15 cellular contexts compared by ENCODE assay signal in the genomic region with DNA sequence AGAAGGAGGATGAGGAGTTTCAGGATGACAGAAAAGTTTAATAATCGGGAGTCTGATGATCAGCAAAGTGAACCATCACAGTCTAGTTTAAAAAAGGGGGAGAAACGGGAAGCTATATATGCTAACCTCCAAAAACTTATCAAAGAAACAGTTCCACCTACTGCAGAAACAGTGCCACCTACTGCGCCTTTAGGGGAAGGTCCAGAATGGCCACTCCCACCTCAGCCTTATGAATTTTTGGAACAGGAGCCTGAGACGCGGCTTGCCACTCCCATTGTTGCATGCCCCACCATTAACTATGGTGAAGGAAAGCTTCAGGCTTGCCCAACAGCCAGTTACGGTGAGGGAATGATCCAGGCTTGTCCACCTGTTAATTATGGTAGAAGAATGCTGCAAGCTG.
DNase-seq lines count a peak whose midpoint lies in the region; ATAC-seq and TF ChIP-seq lines count a peak whose summit lies in the region.
"Had no signal": no experiment of that assay in that cellular context is flagged by ENCODE, and none has a peak within 500 bp of the region (broad histone marks: within the 10 kb centered on the region; RNA-seq: fewer than 3 reads in every experiment).

No MANE protein-coding gene starts in this region.

- intact Hi-C loops in sigmoid colon (cut with DNase I) (no loop called here), left lung (cut with DNase I) (no loop called here)

- WGBS in sigmoid colon, 2 donors = 53 to 87% methylated on average over 6 of the region's 6 CpGs

- no peak for TF ChIP-seq EP300 in sigmoid colon (IDR thresholded peaks at IDR 0.05)

- H3K36me3 ChIP-seq in sigmoid colon (no peaks in the 10 kb centered on the region), left lung (no peaks in the 10 kb centered on the region)
- H3K36me3 ChIP-seq: lower lobe of right lung, neutrophil had no signal

- H3K4me3 ChIP-seq in astrocyte of the spinal cord (ENCODE audit: low read depth, low read length) (no peak overlapping the region), sigmoid colon (no peak overlapping the region), left lung (no peak overlapping the region)
- H3K4me3 ChIP-seq: lower lobe of right lung had no signal

- DNase-seq in ACHN (peak; percentile 10), M059J (ENCODE audit: low read depth) (peak; percentile 21), astrocyte of the spinal cord (ENCODE audit: low read depth, low spot score) (no peak), ureter (ENCODE audit: low spot score) (no peak), sigmoid colon (no peak), left lung (no peak)
- DNase-seq: activated T-cell treated with anti-CD3 and anti-CD28 coated beads for 4 hours; CD4-positive, CD25-positive, alpha-beta regulatory T cell; head of caudate nucleus; lower lobe of right lung; NCI-H1417; T1000 had no signal

- H3K4me1 ChIP-seq in sigmoid colon (no peaks in the 10 kb centered on the region), left lung (no peaks in the 10 kb centered on the region)
- H3K4me1 ChIP-seq: lower lobe of right lung had no signal

- TF ChIP-seq POLR2A in sigmoid colon (IDR thresholded peaks at IDR 0.05) = no peak

- TF ChIP-seq CTCF in GM12872 (IDR thresholded peaks at IDR 0.05; ENCODE audit: insufficient read depth, low read depth, low read length) = peak; percentile 29; the same call in 2 of the 3 replicates
- peak; percentile 16 for TF ChIP-seq CTCF in astrocyte of the spinal cord (IDR thresholded peaks at IDR 0.05; ENCODE audit: low read depth, low read length)
- no peak for TF ChIP-seq CTCF in sigmoid colon (IDR thresholded peaks at IDR 0.05)
- TF ChIP-seq CTCF in left lung (IDR thresholded peaks at IDR 0.05) = no peak

- H3K27ac ChIP-seq in sigmoid colon (no peak overlapping the region), left lung (no peak overlapping the region)
- H3K27ac ChIP-seq: lower lobe of right lung, neutrophil had no signal

- in situ Hi-C loops in ACHN (cut with HindIII; ENCODE audit: low pct_ligation_motif_present, low pct_unique_long_range_greater_than_20kb, low sequenced_read_pairs) (no loop called here), astrocyte of the spinal cord (cut with HindIII; ENCODE audit: low sequenced_read_pairs) (no loop called here)

- ATAC-seq in HG03175 (IDR thresholded peaks at IDR 0.05; ENCODE audit: unreplicated experiment) = no peak
- ATAC-seq in left lung = no peak
- ATAC-seq: lower lobe of right lung had no signal

- H3K9me3 ChIP-seq in sigmoid colon = no peaks in the 10 kb centered on the region
- H3K9me3 ChIP-seq in left lung = no peaks in the 10 kb centered on the region
- H3K9me3 ChIP-seq: lower lobe of right lung, neutrophil had no signal

- H3K27me3 ChIP-seq in sigmoid colon (no peaks in the 10 kb centered on the region), left lung (no peaks in the 10 kb centered on the region)
- H3K27me3 ChIP-seq: neutrophil had no signal

Comparison
In these comparisons a context has a peak if more than half of its experiments do, and no peak if none do; other contexts are left out.
1. DNase-seq: peak in ACHN (single experiment) and M059J (single experiment); none in astrocyte of the spinal cord (single experiment), ureter (single experiment), sigmoid colon (single experiment) and left lung (0 of 2).
2. CTCF ChIP-seq: peak in GM12872 (single experiment) and astrocyte of the spinal cord (single experiment); none in sigmoid colon (0 of 4) and left lung (0 of 2).